In the genomic region with DNA sequence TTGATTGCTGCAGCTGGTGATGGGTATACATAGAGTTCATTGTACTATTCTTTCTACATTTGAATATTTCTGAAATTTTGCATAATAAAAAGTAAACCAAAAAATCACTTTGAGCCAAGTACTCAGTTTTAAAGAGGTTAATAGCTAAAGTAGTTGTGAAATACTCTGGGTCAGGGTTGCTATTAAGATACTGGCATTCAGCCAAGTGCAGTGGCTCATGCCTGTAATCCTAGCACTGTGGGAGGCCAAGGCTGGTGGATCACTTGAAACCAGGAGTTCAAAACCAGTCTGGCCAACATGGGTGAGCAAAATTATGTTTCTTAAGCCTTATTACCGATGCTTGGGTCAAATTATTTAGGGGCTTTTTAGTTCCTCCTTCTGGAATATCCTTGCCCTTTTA, we compare ENCODE assay signal across 8 cellular contexts.
DNase-seq lines count a peak whose midpoint lies in the region; ATAC-seq and TF ChIP-seq lines count a peak whose summit lies in the region.

No MANE protein-coding gene starts in this region.

- H3K36me3 ChIP-seq in left ventricle myocardium inferior (peaks cover 14% of the 10 kb centered on the region), PC-9 (ENCODE audit: low read depth) (peaks cover 7% of the 10 kb centered on the region; the same call in 1 of the 2 replicates), aorta (ENCODE audit: control insufficient read depth in 1 of 2, insufficient read depth in 2 of 2, low read length in 1 of 2) (no peaks in the 10 kb centered on the region)

- CTCF ChIA-PET in PC-9 (lab: Charles Lee), result no interaction called here

- H3K79me2 ChIP-seq in PC-9 (ENCODE audit: low read depth), result peaks cover 93% of the 10 kb centered on the region

- H3K27me3 ChIP-seq in left ventricle myocardium inferior (ENCODE audit: low read depth) (no peaks in the 10 kb centered on the region), PC-9 (ENCODE audit: insufficient read depth, low read depth) (no peaks in the 10 kb centered on the region), aorta (ENCODE audit: control insufficient read depth in 1 of 2, insufficient read depth in 2 of 2, low read length in 1 of 2) (no peaks in the 10 kb centered on the region)

- BruUV-seq in PC-9 (replicated peaks; lab: Mats Ljungman, UMichigan), result TSS peak; percentile 1

- H3K27ac ChIP-seq in left ventricle myocardium inferior (replicated peaks), result no peak overlapping the region
- peak overlapping the region; percentile 57 for H3K27ac ChIP-seq in PC-9
- H3K27ac ChIP-seq in aorta (ENCODE audit: low read depth in 1 of 2, low read length in 2 of 2), result no peak overlapping the region

- no peak overlapping the region for H2AFZ ChIP-seq in PC-9

- H3K27me3 Mint-ChIP-seq in activated naive CD8-positive, alpha-beta T cell treated with anti-CD3 and anti-CD28 coated beads for 36 hours, result no peaks in the 10 kb centered on the region

- ATAC-seq in Right ventricle myocardium inferior (peak; percentile 74), aorta (ENCODE audit: low FRiP score) (peak; percentile 60), GM19324 (IDR thresholded peaks at IDR 0.05; ENCODE audit: low FRiP score, unreplicated experiment) (no peak), HG03520 (IDR thresholded peaks at IDR 0.05; ENCODE audit: unreplicated experiment) (no peak)

- 96 to 100% methylated on average over 1 of the region's 1 CpG for WGBS in aorta, 2 donors

- peaks cover 5% of the 10 kb centered on the region for H3K4me1 Mint-ChIP-seq in activated naive CD8-positive, alpha-beta T cell treated with anti-CD3 and anti-CD28 coated beads for 36 hours

- no peak overlapping the region for H3K4me3 Mint-ChIP-seq in activated naive CD8-positive, alpha-beta T cell treated with anti-CD3 and anti-CD28 coated beads for 36 hours

- H3K9me2 ChIP-seq in PC-9 (ENCODE audit: insufficient read depth), result no peaks in the 10 kb centered on the region

- H4K20me1 ChIP-seq in PC-9 (ENCODE audit: insufficient read depth), result peaks cover 37% of the 10 kb centered on the region; the same call in 1 of the 2 replicates

- peaks cover 19% of the 10 kb centered on the region for H3K9me3 Mint-ChIP-seq in activated naive CD8-positive, alpha-beta T cell treated with anti-CD3 and anti-CD28 coated beads for 36 hours

- H3F3A ChIP-seq in PC-9 (ENCODE audit: insufficient read depth, low read depth), result peaks cover 55% of the 10 kb centered on the region

- H3K4me2 ChIP-seq in PC-9, result peak overlapping the region; percentile 48

- DNase-seq in Right ventricle myocardium inferior (ENCODE audit: missing footprints), result no peak
- DNase-seq in left ventricle myocardium inferior, result no peak
- peak; percentile 51 to 76 for DNase-seq in PC-9
- peak; percentile 73 to 84 for DNase-seq in foreskin fibroblast
- no peak for DNase-seq in aorta
- no peak for DNase-seq in activated naive CD8-positive, alpha-beta T cell treated with anti-CD3 and anti-CD28 coated beads for 36 hours

- intact Hi-C loops in Right ventricle myocardium inferior (cut with DNase I) (no loop called here), left ventricle myocardium inferior (cut with micrococcal nuclease) (no loop called here), PC-9 (cut with micrococcal nuclease; ENCODE audit: unreplicated experiment) (no loop called here), aorta (cut with DNase I) (no loop called here)

- POLR2A ChIA-PET in PC-9 (lab: Charles Lee; ENCODE audit: unreplicated experiment), result interaction anchor here (0.5 to 0.7 kb wide), 3 partner anchors 80 to 822 kb away, joined by 7 to 45 read pairs (median 12); no protein-coding TSS in a partner anchor

- peaks cover 43% of the 10 kb centered on the region for H3K36me3 Mint-ChIP-seq in activated naive CD8-positive, alpha-beta T cell treated with anti-CD3 and anti-CD28 coated beads for 36 hours

- no peak overlapping the region for H3K4me3 ChIP-seq in left ventricle myocardium inferior
- H3K4me3 ChIP-seq in PC-9, result no peak overlapping the region
- H3K4me3 ChIP-seq in foreskin fibroblast (ENCODE audit: low read depth in 1 of 2, low read length in 2 of 2), result no peak overlapping the region
- H3K4me3 ChIP-seq in aorta (ENCODE audit: low read length in 2 of 2), result no peak overlapping the region

- H3K9me3 ChIP-seq in left ventricle myocardium inferior (replicated peaks), result peaks cover 23% of the 10 kb centered on the region
- peaks cover 18% of the 10 kb centered on the region for H3K9me3 ChIP-seq in PC-9 (ENCODE audit: insufficient read depth, low read depth)
- H3K9me3 ChIP-seq in aorta (ENCODE audit: control insufficient read depth, low read length), result no peaks in the 10 kb centered on the region

- H3K27ac Mint-ChIP-seq in activated naive CD8-positive, alpha-beta T cell treated with anti-CD3 and anti-CD28 coated beads for 36 hours, result no peak overlapping the region

- peaks cover 19% of the 10 kb centered on the region for H3K4me1 ChIP-seq in left ventricle myocardium inferior
- peaks cover 15% of the 10 kb centered on the region for H3K4me1 ChIP-seq in PC-9 (replicated peaks; ENCODE audit: insufficient read depth)
- no peaks in the 10 kb centered on the region for H3K4me1 ChIP-seq in aorta (ENCODE audit: control insufficient read depth in 1 of 2, insufficient read depth in 2 of 2, low read length in 2 of 2)

- TF ChIP-seq CTCF in left ventricle myocardium inferior (IDR thresholded peaks at IDR 0.05; ENCODE audit: borderline replicate concordance) (no peak), PC-9 (conservative IDR thresholded peaks at IDR 0.05) (no peak), foreskin fibroblast (IDR thresholded peaks at IDR 0.05; ENCODE audit: low read depth, low read length) (no peak)

Comparison
In these comparisons a context has a peak if more than half of its experiments do, and no peak if none do; other contexts are left out.
1. ATAC-seq: peak in Right ventricle myocardium inferior (single experiment) and aorta (single experiment); none in GM19324 (single experiment) and HG03520 (single experiment).
2. DNase-seq: peak in PC-9 (2 of 2) and foreskin fibroblast (2 of 2); none in Right ventricle myocardium inferior (single experiment), left ventricle myocardium inferior (single experiment), aorta (0 of 2) and activated naive CD8-positive, alpha-beta T cell treated with anti-CD3 and anti-CD28 coated beads for 36 hours (single experiment).